Comparison of ENCODE assay signal across 22 cellular contexts in the genomic region with DNA sequence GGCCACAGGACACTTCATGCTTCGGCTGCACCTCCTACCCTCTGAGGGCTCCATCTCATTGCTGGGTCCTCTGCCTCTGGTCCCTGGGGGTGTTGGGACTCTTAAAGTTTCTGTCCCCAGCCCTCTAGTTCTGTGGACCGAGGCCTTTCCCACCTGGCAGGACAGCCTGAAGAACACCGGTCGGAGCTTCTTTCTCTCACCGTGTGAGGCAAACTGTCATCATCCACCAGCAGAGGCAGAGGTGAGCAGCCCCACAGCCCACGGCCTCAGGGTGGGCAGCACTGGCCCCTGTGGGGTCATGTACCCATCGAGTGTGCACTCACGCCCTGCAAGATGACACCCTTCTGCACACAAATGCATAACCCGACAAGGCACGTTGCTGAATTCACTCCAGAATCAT. TPM values are rescaled to one million over a fixed set of nuclear protein-coding genes. Genes with fewer than 3 reads are reported as not detected.
"Had no signal": no experiment of that assay in that cellular context is flagged by ENCODE, and none has a peak within 500 bp of the region (broad histone marks: within the 10 kb centered on the region; RNA-seq: fewer than 3 reads in every experiment).

No MANE protein-coding gene starts in this region.

- H3K36me3 ChIP-seq: cardiac muscle cell, tibial artery had no signal

- H3K4me3 ChIP-seq: cardiac muscle cell, hepatocyte, tibial artery had no signal

- H3K4me2 ChIP-seq: hepatocyte had no signal

- H3K79me2 ChIP-seq: hepatocyte had no signal

- H2AFZ ChIP-seq: hepatocyte had no signal

- H3K27me3 Mint-ChIP-seq: activated B cell treated with CpG ODN at 0.5 μM for 24 hours; activated CD4-positive, alpha-beta memory T cell treated with anti-CD3 and anti-CD28 coated beads for 36 hours; dendritic cell treated with granulocyte-macrophage colony-stimulating factor and Interleukin-4, amounts not matched to agents 40 ng/mL and 50 ng/mL, for 4 days had no signal

- H3K9me3 ChIP-seq: tibial artery had no signal

- ATAC-seq: foreskin keratinocyte; natural killer cell; stimulated activated naive CD8-positive, alpha-beta T cell treated with anti-CD3 and anti-CD28 coated beads, Interleukin-15, amount 100 ng/mL, for 72 hours had no signal

- H3K27ac Mint-ChIP-seq: activated B cell treated with CpG ODN at 0.5 μM for 24 hours; activated CD4-positive, alpha-beta memory T cell treated with anti-CD3 and anti-CD28 coated beads for 36 hours; activated naive CD8-positive, alpha-beta T cell treated with anti-CD3 and anti-CD28 coated beads for 36 hours; dendritic cell treated with granulocyte-macrophage colony-stimulating factor and Interleukin-4, amounts not matched to agents 40 ng/mL and 50 ng/mL, for 4 days; immature natural killer cell; natural killer cell had no signal

- H3K9me3 Mint-ChIP-seq: activated B cell treated with CpG ODN at 0.5 μM for 24 hours; activated naive CD8-positive, alpha-beta T cell treated with anti-CD3 and anti-CD28 coated beads for 36 hours; dendritic cell treated with granulocyte-macrophage colony-stimulating factor and Interleukin-4, amounts not matched to agents 40 ng/mL and 50 ng/mL, for 4 days; natural killer cell had no signal

- H3K27ac ChIP-seq: cardiac muscle cell, foreskin keratinocyte, hepatocyte, tibial artery had no signal

- H3K36me3 Mint-ChIP-seq: activated CD4-positive, alpha-beta memory T cell treated with anti-CD3 and anti-CD28 coated beads for 36 hours; activated naive CD8-positive, alpha-beta T cell treated with anti-CD3 and anti-CD28 coated beads for 36 hours; immature natural killer cell; natural killer cell had no signal

- H3K4me1 ChIP-seq: foreskin keratinocyte, tibial artery had no signal

- H3K4me3 Mint-ChIP-seq: activated B cell treated with CpG ODN at 0.5 μM for 24 hours; activated CD4-positive, alpha-beta memory T cell treated with anti-CD3 and anti-CD28 coated beads for 36 hours; activated naive CD8-positive, alpha-beta T cell treated with anti-CD3 and anti-CD28 coated beads for 36 hours; dendritic cell treated with granulocyte-macrophage colony-stimulating factor and Interleukin-4, amounts not matched to agents 40 ng/mL and 50 ng/mL, for 4 days; immature natural killer cell; natural killer cell; stimulated activated naive CD8-positive, alpha-beta T cell treated with anti-CD3 and anti-CD28 coated beads, Interleukin-15, amount 100 ng/mL, for 72 hours had no signal

- H3K27me3 ChIP-seq: cardiac muscle cell, hepatocyte had no signal

- H3K4me1 Mint-ChIP-seq: activated B cell treated with CpG ODN at 0.5 μM for 24 hours; activated naive CD8-positive, alpha-beta T cell treated with anti-CD3 and anti-CD28 coated beads for 36 hours; immature natural killer cell; natural killer cell; stimulated activated naive CD8-positive, alpha-beta T cell treated with anti-CD3 and anti-CD28 coated beads, Interleukin-15, amount 100 ng/mL, for 72 hours had no signal

- DNase-seq: activated B cell treated with CpG ODN at 0.5 μM for 24 hours; activated CD4-positive, alpha-beta memory T cell treated with anti-CD3 and anti-CD28 coated beads for 36 hours; activated CD4-positive, alpha-beta T cell treated with anti-CD3 and anti-CD28 coated beads for 4 hours; activated naive CD4-positive, alpha-beta T cell treated with Interleukin-2 at 50 U/mL for 16 hours; activated naive CD8-positive, alpha-beta T cell treated with anti-CD3 and anti-CD28 coated beads for 36 hours; activated T-cell treated with anti-CD3 and anti-CD28 coated beads, Interleukin-2, amount 50 U/mL, for 48 hours; effector CD4-positive, alpha-beta T cell; erythroblast; foreskin keratinocyte; immature natural killer cell; kidney glomerular epithelial cell; midbrain; natural killer cell; occipital lobe; stimulated activated naive CD8-positive, alpha-beta T cell treated with anti-CD3 and anti-CD28 coated beads, Interleukin-15, amount 100 ng/mL, for 72 hours; T-helper 9 cell; tibial artery had no signal

RNA-seq across cellular contexts. Expression of gene IRX2, which starts 49.9 kb away (rescaled TPM):
- total RNA-seq: activated B cell treated with CpG ODN at 0.5 μM for 24 hours; activated CD4-positive, alpha-beta memory T cell treated with anti-CD3 and anti-CD28 coated beads for 36 hours; activated naive CD8-positive, alpha-beta T cell treated with anti-CD3 and anti-CD28 coated beads for 36 hours; liver; natural killer cell; occipital lobe; T-helper 1 cell treated with Interleukin-12 subunit alpha and Interleukin-12 subunit beta and Interleukin-4 antibody, amounts not matched to agents 30 ng/mL and 1 ng/mL, for 36 hours had no signal
- polyA plus RNA-seq: immature natural killer cell, liver had no signal
